ENCODE assay signal across 1 cellular context in the genomic region with DNA sequence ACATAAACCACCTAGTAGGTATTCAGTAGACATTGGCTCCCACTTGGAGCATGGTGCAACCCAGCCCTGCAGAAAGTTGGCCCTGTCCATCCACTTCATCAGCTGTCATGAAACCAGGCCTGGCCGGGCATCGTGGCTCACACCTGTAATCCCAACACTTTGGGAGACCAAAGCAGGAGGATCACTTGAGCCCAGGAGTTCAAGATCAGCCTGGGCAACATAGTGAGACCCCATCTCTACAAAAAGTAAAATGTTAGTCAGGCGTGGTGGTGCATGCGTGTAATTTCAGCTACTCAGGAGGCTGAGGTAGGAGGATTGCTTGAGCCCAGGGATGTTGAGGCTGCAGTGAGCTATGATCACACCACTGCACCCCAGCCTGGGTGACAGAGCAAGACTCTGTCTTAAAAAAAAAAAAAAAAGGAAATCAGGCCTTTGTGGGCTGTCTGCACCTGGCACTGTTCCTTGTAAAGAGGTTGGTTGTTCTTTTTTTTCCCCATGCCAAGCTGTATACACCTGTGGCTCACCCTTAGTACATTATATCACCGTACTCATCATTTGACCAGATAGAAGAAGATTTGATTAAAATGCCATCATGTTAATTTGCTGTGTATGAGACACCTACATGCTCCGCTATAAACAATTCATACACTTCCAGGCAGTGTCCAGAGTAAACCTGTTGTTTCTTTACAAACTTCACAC.
TF ChIP-seq lines count a peak whose summit lies in the region.

No MANE protein-coding gene starts in this region.

TF ChIP-seq in A549, 52 proteins besides CTCF, POLR2A, EP300 and RAD21:
- TF ChIP-seq EHMT2 (IDR thresholded peaks at IDR 0.05; ENCODE audit: low read depth), result no peak
- TF ChIP-seq, protein P1, sequence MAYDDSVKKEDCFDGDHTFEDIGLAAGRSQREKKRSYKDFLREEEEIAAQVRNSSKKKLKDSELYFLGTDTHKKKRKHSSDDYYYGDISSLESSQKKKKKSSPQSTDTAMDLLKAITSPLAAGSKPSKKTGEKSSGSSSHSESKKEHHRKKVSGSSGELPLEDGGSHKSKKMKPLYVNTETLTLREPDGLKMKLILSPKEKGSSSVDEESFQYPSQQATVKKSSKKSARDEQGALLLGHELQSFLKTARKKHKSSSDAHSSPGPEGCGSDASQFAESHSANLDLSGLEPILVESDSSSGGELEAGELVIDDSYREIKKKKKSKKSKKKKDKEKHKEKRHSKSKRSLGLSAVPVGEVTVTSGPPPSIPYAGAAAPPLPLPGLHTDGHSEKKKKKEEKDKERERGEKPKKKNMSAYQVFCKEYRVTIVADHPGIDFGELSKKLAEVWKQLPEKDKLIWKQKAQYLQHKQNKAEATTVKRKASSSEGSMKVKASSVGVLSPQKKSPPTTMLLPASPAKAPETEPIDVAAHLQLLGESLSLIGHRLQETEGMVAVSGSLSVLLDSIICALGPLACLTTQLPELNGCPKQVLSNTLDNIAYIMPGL (CRISPR knock-in tag; IDR thresholded peaks at IDR 0.05; ENCODE audit: borderline replicate concordance), result no peak
- no peak for TF ChIP-seq POLR2AphosphoS2 (conservative IDR thresholded peaks at IDR 0.05; ENCODE audit: low read length)
- TF ChIP-seq, protein P2, sequence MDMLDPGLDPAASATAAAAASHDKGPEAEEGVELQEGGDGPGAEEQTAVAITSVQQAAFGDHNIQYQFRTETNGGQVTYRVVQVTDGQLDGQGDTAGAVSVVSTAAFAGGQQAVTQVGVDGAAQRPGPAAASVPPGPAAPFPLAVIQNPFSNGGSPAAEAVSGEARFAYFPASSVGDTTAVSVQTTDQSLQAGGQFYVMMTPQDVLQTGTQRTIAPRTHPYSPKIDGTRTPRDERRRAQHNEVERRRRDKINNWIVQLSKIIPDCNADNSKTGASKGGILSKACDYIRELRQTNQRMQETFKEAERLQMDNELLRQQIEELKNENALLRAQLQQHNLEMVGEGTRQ (IDR thresholded peaks at IDR 0.05), result no peak
- TF ChIP-seq, protein P3, sequence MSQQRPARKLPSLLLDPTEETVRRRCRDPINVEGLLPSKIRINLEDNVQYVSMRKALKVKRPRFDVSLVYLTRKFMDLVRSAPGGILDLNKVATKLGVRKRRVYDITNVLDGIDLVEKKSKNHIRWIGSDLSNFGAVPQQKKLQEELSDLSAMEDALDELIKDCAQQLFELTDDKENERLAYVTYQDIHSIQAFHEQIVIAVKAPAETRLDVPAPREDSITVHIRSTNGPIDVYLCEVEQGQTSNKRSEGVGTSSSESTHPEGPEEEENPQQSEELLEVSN (IDR thresholded peaks at IDR 0.05; ENCODE audit: borderline replicate concordance, low read depth), result no peak
- TF ChIP-seq RCOR1 (IDR thresholded peaks at IDR 0.05; ENCODE audit: low read depth, low read length), result no peak
- TF ChIP-seq CHD4 (IDR thresholded peaks at IDR 0.05; ENCODE audit: borderline replicate concordance), result no peak
- TF ChIP-seq MAFK (IDR thresholded peaks at IDR 0.05; ENCODE audit: partially characterized antibody), result no peak
- no peak for TF ChIP-seq HOXA7 (CRISPR knock-in tag; IDR thresholded peaks at IDR 0.05)
- TF ChIP-seq KDM1A (IDR thresholded peaks at IDR 0.05; ENCODE audit: low read depth), result no peak
- no peak for TF ChIP-seq FOSL2 (IDR thresholded peaks at IDR 0.05)
- TF ChIP-seq FOSL2 (CRISPR knock-in tag; IDR thresholded peaks at IDR 0.05), result no peak
- no peak for TF ChIP-seq MAZ (IDR thresholded peaks at IDR 0.05; ENCODE audit: borderline replicate concordance, low read depth, low read length)
- TF ChIP-seq CHD2 (IDR thresholded peaks at IDR 0.05; ENCODE audit: low read length, partially characterized antibody), result no peak
- TF ChIP-seq, protein P4, sequence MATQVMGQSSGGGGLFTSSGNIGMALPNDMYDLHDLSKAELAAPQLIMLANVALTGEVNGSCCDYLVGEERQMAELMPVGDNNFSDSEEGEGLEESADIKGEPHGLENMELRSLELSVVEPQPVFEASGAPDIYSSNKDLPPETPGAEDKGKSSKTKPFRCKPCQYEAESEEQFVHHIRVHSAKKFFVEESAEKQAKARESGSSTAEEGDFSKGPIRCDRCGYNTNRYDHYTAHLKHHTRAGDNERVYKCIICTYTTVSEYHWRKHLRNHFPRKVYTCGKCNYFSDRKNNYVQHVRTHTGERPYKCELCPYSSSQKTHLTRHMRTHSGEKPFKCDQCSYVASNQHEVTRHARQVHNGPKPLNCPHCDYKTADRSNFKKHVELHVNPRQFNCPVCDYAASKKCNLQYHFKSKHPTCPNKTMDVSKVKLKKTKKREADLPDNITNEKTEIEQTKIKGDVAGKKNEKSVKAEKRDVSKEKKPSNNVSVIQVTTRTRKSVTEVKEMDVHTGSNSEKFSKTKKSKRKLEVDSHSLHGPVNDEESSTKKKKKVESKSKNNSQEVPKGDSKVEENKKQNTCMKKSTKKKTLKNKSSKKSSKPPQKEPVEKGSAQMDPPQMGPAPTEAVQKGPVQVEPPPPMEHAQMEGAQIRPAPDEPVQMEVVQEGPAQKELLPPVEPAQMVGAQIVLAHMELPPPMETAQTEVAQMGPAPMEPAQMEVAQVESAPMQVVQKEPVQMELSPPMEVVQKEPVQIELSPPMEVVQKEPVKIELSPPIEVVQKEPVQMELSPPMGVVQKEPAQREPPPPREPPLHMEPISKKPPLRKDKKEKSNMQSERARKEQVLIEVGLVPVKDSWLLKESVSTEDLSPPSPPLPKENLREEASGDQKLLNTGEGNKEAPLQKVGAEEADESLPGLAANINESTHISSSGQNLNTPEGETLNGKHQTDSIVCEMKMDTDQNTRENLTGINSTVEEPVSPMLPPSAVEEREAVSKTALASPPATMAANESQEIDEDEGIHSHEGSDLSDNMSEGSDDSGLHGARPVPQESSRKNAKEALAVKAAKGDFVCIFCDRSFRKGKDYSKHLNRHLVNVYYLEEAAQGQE (IDR thresholded peaks at IDR 0.05), result no peak
- TF ChIP-seq, protein P5, sequence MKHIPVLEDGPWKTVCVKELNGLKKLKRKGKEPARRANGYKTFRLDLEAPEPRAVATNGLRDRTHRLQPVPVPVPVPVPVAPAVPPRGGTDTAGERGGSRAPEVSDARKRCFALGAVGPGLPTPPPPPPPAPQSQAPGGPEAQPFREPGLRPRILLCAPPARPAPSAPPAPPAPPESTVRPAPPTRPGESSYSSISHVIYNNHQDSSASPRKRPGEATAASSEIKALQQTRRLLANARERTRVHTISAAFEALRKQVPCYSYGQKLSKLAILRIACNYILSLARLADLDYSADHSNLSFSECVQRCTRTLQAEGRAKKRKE (CRISPR knock-in tag; IDR thresholded peaks at IDR 0.05; ENCODE audit: low read depth), result no peak
- no peak for TF ChIP-seq PHF8 (IDR thresholded peaks at IDR 0.05; ENCODE audit: borderline replicate concordance, low read depth)
- no peak for TF ChIP-seq RFX5 (IDR thresholded peaks at IDR 0.05)
